ENCODE assay signal across 8 cellular contexts in genomic region chr17:49362723-49363117, GRCh38. TPM values are rescaled to one million over a fixed set of nuclear protein-coding genes. Genes with fewer than 3 reads are reported as not detected.
A peak's percentile ranks its signal among the peaks of the same experiment; 100 is the strongest.
DNase-seq lines count a peak whose midpoint lies in the region; ATAC-seq and TF ChIP-seq lines count a peak whose summit lies in the region.

No MANE protein-coding gene starts in this region.

- ATAC-seq in GM18870 (IDR thresholded peaks at IDR 0.05; ENCODE audit: unreplicated experiment): peak; percentile 4
- no peak for ATAC-seq in gastroesophageal sphincter
- ATAC-seq in GM19328 (IDR thresholded peaks at IDR 0.05; ENCODE audit: unreplicated experiment): no peak

- TF ChIP-seq EP300 in gastroesophageal sphincter (IDR thresholded peaks at IDR 0.05): no peak

- peak overlapping the region; percentile 95 for H3K9ac ChIP-seq in skeletal muscle satellite cell (ENCODE audit: low read depth, low read length)

- peak overlapping the region; percentile 98 for H3K4me3 ChIP-seq in SJSA1
- H3K4me3 ChIP-seq in gastroesophageal sphincter: peak overlapping the region; percentile 84 to 93
- H3K4me3 ChIP-seq in skeletal muscle satellite cell (ENCODE audit: low read length): peak overlapping the region; percentile 93

- H3K4me2 ChIP-seq in skeletal muscle satellite cell (ENCODE audit: low read length): peak overlapping the region; percentile 95

- H3K27me3 ChIP-seq in SJSA1 (replicated peaks): no peaks in the 10 kb centered on the region
- H3K27me3 ChIP-seq in gastroesophageal sphincter: no peaks in the 10 kb centered on the region
- no peaks in the 10 kb centered on the region for H3K27me3 ChIP-seq in skeletal muscle satellite cell (ENCODE audit: control insufficient read depth, insufficient read depth, low read length)

- H3K9me3 ChIP-seq in SJSA1 (replicated peaks) (no peaks in the 10 kb centered on the region; the same call in 1 of the 2 replicates), gastroesophageal sphincter (no peaks in the 10 kb centered on the region), skeletal muscle satellite cell (replicated peaks; ENCODE audit: low read length) (no peaks in the 10 kb centered on the region)

- peaks cover 18% of the 10 kb centered on the region for H3K4me1 ChIP-seq in SJSA1 (replicated peaks)
- peaks cover 0 to 45% (median 13%) of the 10 kb centered on the region in 3 donors for H3K4me1 ChIP-seq in gastroesophageal sphincter
- H3K4me1 ChIP-seq in skeletal muscle satellite cell (ENCODE audit: control insufficient read depth, insufficient read depth, low read length): peaks cover 31% of the 10 kb centered on the region

- no peak for TF ChIP-seq POLR2A in gastroesophageal sphincter (IDR thresholded peaks at IDR 0.05)

- DNase-seq in SJSA1 (ENCODE audit: low read depth in 1 of 2, low spot score in 2 of 2) (no peak), 8988T (no peak), NCI-H2171 (lab: John Stamatoyannopoulos, UW) (no peak), HT-29 (ENCODE audit: low spot score) (no peak)

- H3K27ac ChIP-seq in SJSA1 (no peak overlapping the region), gastroesophageal sphincter (peak overlapping the region; percentile 58 to 96 (median 95))

- TF ChIP-seq CTCF in gastroesophageal sphincter (IDR thresholded peaks at IDR 0.05): no peak

- 8 to 16% methylated on average over 9 to 10 of the region's 10 CpGs for WGBS in gastroesophageal sphincter (ENCODE audit: low coverage in 1 of 2), 2 donors

- H3K36me3 ChIP-seq in SJSA1 (peaks cover 6% of the 10 kb centered on the region), gastroesophageal sphincter (no peaks in the 10 kb centered on the region), skeletal muscle satellite cell (ENCODE audit: insufficient read depth, low read length) (no peaks in the 10 kb centered on the region)

RNA-seq across cellular contexts. Expression of gene ZNF652, which starts 0.7 kb away (rescaled TPM):
- 23.8 and 37.1 TPM in 2 replicates for total RNA-seq in SJSA1 (2014; rRNA removed; shearing (Covaris generic))
- 100 to 1,000 TPM in 2 of 4 donors, 10 to 100 TPM in 2; 56.0 to 124 (median 92.2) TPM for total RNA-seq in gastroesophageal sphincter
- 8.1 and 10.0 TPM in 2 replicates for total RNA-seq in skeletal muscle satellite cell (2012; rRNA removed)
- 11.3 and 13.0 TPM in 2 replicates for total RNA-seq in HT-29 (2014; rRNA removed; shearing (Covaris generic))

RNA-seq across cellular contexts. Expression of gene PHB1, which starts 52.0 kb away (rescaled TPM):
- total RNA-seq in SJSA1 (2014; rRNA removed; shearing (Covaris generic)): 275 and 280 TPM in 2 replicates
- total RNA-seq in gastroesophageal sphincter: 100 to 1,000 TPM in 3 of 4 donors, 10 to 100 TPM in 1; 98.7 to 108 (median 102) TPM
- 177 and 198 TPM in 2 replicates for total RNA-seq in skeletal muscle satellite cell (2012; rRNA removed)
- total RNA-seq in HT-29 (2014; rRNA removed; shearing (Covaris generic)): 421 and 434 TPM in 2 replicates
